Comparison of ENCODE assay signal across 9 cellular contexts in genomic region chr2:191811807-191812602, GRCh38. TPM values are rescaled to one million over a fixed set of nuclear protein-coding genes. Genes with fewer than 3 reads are reported as not detected.
DNase-seq lines count a peak whose midpoint lies in the region; ATAC-seq, FAIRE-seq and TF ChIP-seq lines count a peak whose summit lies in the region.
"Had no signal": no experiment of that assay in that cellular context is flagged by ENCODE, and none has a peak within 500 bp of the region (broad histone marks: within the 10 kb centered on the region; RNA-seq: fewer than 3 reads in every experiment).

No MANE protein-coding gene starts in this region.

- ATAC-seq in GM19372 (IDR thresholded peaks at IDR 0.05; ENCODE audit: low read depth, unreplicated experiment), result peak; percentile 87
- peak; percentile 65 for ATAC-seq in HG03469 (IDR thresholded peaks at IDR 0.05; ENCODE audit: unreplicated experiment)
- peak; percentile 26 for ATAC-seq in activated T-helper 17 cell treated with anti-CD3 and anti-CD28 coated beads, Interleukin-2, amount 50 U/mL, for 72 hours (replicated peaks)
- peak; percentile 56 to 91 (median 88) for ATAC-seq in pancreas
- ATAC-seq in GM19023 (IDR thresholded peaks at IDR 0.05; ENCODE audit: unreplicated experiment), result no peak

- H3K9me3 ChIP-seq in pancreas, result no peaks in the 10 kb centered on the region

- peak; percentile 86 for FAIRE-seq in pancreas (lab: Jason Lieb, UNC)

- peaks cover 15% of the 10 kb centered on the region for H3K27me3 Mint-ChIP-seq in activated T-helper 17 cell treated with anti-CD3 and anti-CD28 coated beads, Interleukin-2, amount 50 U/mL, for 72 hours

- no peak overlapping the region for H3K27ac ChIP-seq in pancreas

- no peaks in the 10 kb centered on the region for H3K36me3 Mint-ChIP-seq in activated T-helper 17 cell treated with anti-CD3 and anti-CD28 coated beads, Interleukin-2, amount 50 U/mL, for 72 hours (ENCODE audit: low read depth)

- WGBS in pancreas, 2 donors, result 39 to 43% methylated on average over 9 of the region's 9 CpGs

- TF ChIP-seq CTCF in pancreas (IDR thresholded peaks at IDR 0.05), result peak; percentile 11 to 55 (median 46)

- no peaks in the 10 kb centered on the region for H3K4me1 ChIP-seq in pancreas

- H3K4me3 Mint-ChIP-seq in activated T-helper 17 cell treated with anti-CD3 and anti-CD28 coated beads, Interleukin-2, amount 50 U/mL, for 72 hours, result no peak overlapping the region

- DNase-seq in DMS114 treated with DMSO at 0.1 percent for 48 hours (lab: John Stamatoyannopoulos, UW; ENCODE audit: unreplicated experiment) (peak; percentile 53), NCI-H69 (lab: John Stamatoyannopoulos, UW) (peak; percentile 55), globus pallidus (ENCODE audit: low spot score) (peak; percentile 80), pancreas (peak in 3 of 6 donors; percentile 5 to 63 (median 12))

- H3K4me3 ChIP-seq in pancreas, result no peak overlapping the region

- H3K4me1 Mint-ChIP-seq in activated T-helper 17 cell treated with anti-CD3 and anti-CD28 coated beads, Interleukin-2, amount 50 U/mL, for 72 hours, result no peaks in the 10 kb centered on the region

- H3K27ac Mint-ChIP-seq in activated T-helper 17 cell treated with anti-CD3 and anti-CD28 coated beads, Interleukin-2, amount 50 U/mL, for 72 hours, result no peak overlapping the region

- H3K9me3 Mint-ChIP-seq in activated T-helper 17 cell treated with anti-CD3 and anti-CD28 coated beads, Interleukin-2, amount 50 U/mL, for 72 hours, result no peaks in the 10 kb centered on the region

- intact Hi-C loops in pancreas (cut with DNase I), result loop anchor here in 2 of 3 donors (5.0 kb wide), 1 partner anchor 350 kb away; no protein-coding TSS in a partner anchor

- no peaks in the 10 kb centered on the region for H3K27me3 ChIP-seq in pancreas

- H3K36me3 ChIP-seq in pancreas, result no peaks in the 10 kb centered on the region

RNA-seq across cellular contexts. Expression of gene CAVIN2, which starts 34.9 kb away (rescaled TPM):
- total RNA-seq in activated T-helper 17 cell treated with anti-CD3 and anti-CD28 coated beads, Interleukin-2, amount 50 U/mL, for 72 hours, result under 1 TPM in 1 of 2 donors, not detected in 1; 0.15 TPM
- 1 to 10 TPM; 1.3 to 5.6 (median 4.6) TPM for total RNA-seq in pancreas
- polyA plus RNA-seq in pancreas, result 1 to 10 TPM; 4.2 to 7.0 TPM
- total RNA-seq: activated CD8-positive, alpha-beta memory T cell treated with anti-CD3 and anti-CD28 coated beads for 36 hours had no signal
